Comparison of ENCODE assay signal across 20 cellular contexts in the genomic region with DNA sequence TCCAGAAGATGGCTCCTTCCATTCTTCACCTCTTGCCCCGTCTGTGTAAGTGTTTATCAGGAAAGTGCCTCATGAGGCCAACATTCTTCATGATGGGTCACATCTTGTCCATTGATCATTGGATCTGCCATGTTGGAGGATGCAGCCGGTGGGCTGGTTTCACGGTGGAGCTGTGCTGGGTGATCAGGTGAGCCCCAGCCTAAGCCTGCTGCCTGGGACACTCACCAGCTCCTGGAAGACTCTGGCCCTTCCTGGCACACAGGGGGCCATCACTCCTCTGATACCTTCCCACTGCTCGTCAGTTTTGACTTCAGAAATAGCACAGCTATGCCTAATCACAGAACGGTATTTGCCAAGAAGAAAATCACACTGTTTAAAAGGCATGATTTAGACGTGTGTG. TPM values are rescaled to one million over a fixed set of nuclear protein-coding genes. Genes with fewer than 3 reads are reported as not detected.
"Had no signal": no experiment of that assay in that cellular context is flagged by ENCODE, and none has a peak within 500 bp of the region (broad histone marks: within the 10 kb centered on the region; RNA-seq: fewer than 3 reads in every experiment).

No MANE protein-coding gene starts in this region.

- H3K27ac Mint-ChIP-seq: nephron; stimulated activated naive B cell treated with anti-CD40 and anti-IgM and Interleukin-4, amounts not matched to agents 10 μg/mL and 1 μg/mL and 100 μg/mL, for 72 hours had no signal

- H3K27me3 Mint-ChIP-seq: activated T-cell treated with anti-CD3 and anti-CD28 coated beads, Interleukin-2, amount 50 U/mL, for 24 hours; central memory CD8-positive, alpha-beta T cell had no signal

- ATAC-seq: lower lobe of right lung; right lobe of liver; stimulated activated naive B cell treated with anti-CD40 and anti-IgM and Interleukin-4, amounts not matched to agents 10 μg/mL and 1 μg/mL and 100 μg/mL, for 72 hours had no signal

- H3K4me3 Mint-ChIP-seq: activated T-cell treated with anti-CD3 and anti-CD28 coated beads, Interleukin-2, amount 50 U/mL, for 24 hours; central memory CD8-positive, alpha-beta T cell; nephron; stimulated activated naive B cell treated with anti-CD40 and anti-IgM and Interleukin-4, amounts not matched to agents 10 μg/mL and 1 μg/mL and 100 μg/mL, for 72 hours had no signal

- DNase-seq: activated gamma-delta T cell; activated T-cell treated with anti-CD3 and anti-CD28 coated beads, Interleukin-2, amount 50 U/mL, for 24 hours; colonic mucosa; foreskin melanocyte; glutamatergic neuron; hypothalamus; islet precursor cell; lower lobe of right lung; right lobe of liver; SK-N-SH; small intestine; stimulated activated CD4-positive, alpha-beta T cell treated with anti-CD3 and anti-CD28 coated beads, Interleukin-4, amount 100 ng/mL, for 4 hours; stimulated activated naive B cell treated with anti-CD40 and anti-IgM and Interleukin-4, amounts not matched to agents 10 μg/mL and 1 μg/mL and 100 μg/mL, for 72 hours; T1000; thyroid gland had no signal

- H3K4me1 ChIP-seq: ascending aorta, colonic mucosa, lower lobe of right lung, parathyroid adenoma, right lobe of liver, thyroid gland had no signal

- H3K27ac ChIP-seq: ascending aorta, colonic mucosa, lower lobe of right lung, parathyroid adenoma, right lobe of liver, thyroid gland had no signal

- H3K27me3 ChIP-seq: ascending aorta, colonic mucosa, right lobe of liver, thyroid gland had no signal

- H3K4me3 ChIP-seq: ascending aorta, colonic mucosa, lower lobe of right lung, right lobe of liver, thyroid gland had no signal

- H3K36me3 ChIP-seq: ascending aorta, colonic mucosa, lower lobe of right lung, right lobe of liver, thyroid gland had no signal

- H3K9me3 ChIP-seq: ascending aorta, colonic mucosa, lower lobe of right lung, right lobe of liver, SK-N-SH, thyroid gland had no signal

- H3K9me3 Mint-ChIP-seq: activated T-cell treated with anti-CD3 and anti-CD28 coated beads, Interleukin-2, amount 50 U/mL, for 24 hours; central memory CD8-positive, alpha-beta T cell had no signal

- H3K4me1 Mint-ChIP-seq: nephron had no signal

RNA-seq across cellular contexts. Expression of gene UBASH3A, which starts 38.3 kb away (rescaled TPM):
- total RNA-seq: epithelial cell of proximal tubule had no signal
- polyA plus RNA-seq: SK-N-SH had no signal

RNA-seq across cellular contexts. Expression of gene TMPRSS3, which starts 46.1 kb away (rescaled TPM):
- total RNA-seq: ascending aorta had no signal
- polyA plus RNA-seq: SK-N-SH had no signal

RNA-seq across cellular contexts. Expression of gene RSPH1, which starts 54.1 kb away (rescaled TPM):
- total RNA-seq: ascending aorta had no signal
